Comparison of ENCODE assay signal across 8 cellular contexts in genomic region chr4:139734875-139735380, GRCh38.
DNase-seq lines count a peak whose midpoint lies in the region; ATAC-seq and TF ChIP-seq lines count a peak whose summit lies in the region.

No MANE protein-coding gene starts in this region.

- H3K36me3 Mint-ChIP-seq in IgD-negative memory B cell = no peaks in the 10 kb centered on the region
- peaks cover 0 to 2% (median 2%) of the 10 kb centered on the region in 3 donors for H3K36me3 Mint-ChIP-seq in naive thymus-derived CD8-positive, alpha-beta T cell

- CTCF ChIA-PET in Panc1 (lab: Charles Lee) = no interaction called here

- in situ Hi-C loops in Panc1 (cut with HindIII; ENCODE audit: low pct_unique_long_range_greater_than_20kb, low sequenced_read_pairs) = no loop called here

- peak overlapping the region in 2 of 3 donors; percentile 33 to 92 for H3K27ac Mint-ChIP-seq in IgD-negative memory B cell
- H3K27ac Mint-ChIP-seq in naive thymus-derived CD8-positive, alpha-beta T cell = peak overlapping the region in 1 of 10 donors; percentile 68

- DNase-seq in AG10803 (ENCODE audit: low read depth) = peak; percentile 86
- no peak for DNase-seq in Panc1 (ENCODE audit: low read depth, low spot score)
- peak; percentile 27 for DNase-seq in activated gamma-delta T cell treated with anti-CD3 and anti-CD28 coated beads, Interleukin-2, amount 50 U/mL, for 16 hours (ENCODE audit: low read depth)
- peak; percentile 63 for DNase-seq in fibroblast of villous mesenchyme (ENCODE audit: low read depth)
- peak; percentile 23 to 72 (median 46) for DNase-seq in naive thymus-derived CD8-positive, alpha-beta T cell
- peak; percentile 27 for DNase-seq in stimulated activated naive CD4-positive, alpha-beta T cell treated with Interleukin-2 at 50 U/mL for 16 hours (lab: John Stamatoyannopoulos, UW)

- BruUV-seq in Panc1 (replicated peaks; lab: Mats Ljungman, UMichigan) = no TSS peak

- H3K4me1 Mint-ChIP-seq in IgD-negative memory B cell = peaks cover 5 to 10% (median 5%) of the 10 kb centered on the region in 3 donors
- H3K4me1 Mint-ChIP-seq in naive thymus-derived CD8-positive, alpha-beta T cell = peaks cover 6 to 23% (median 18%) of the 10 kb centered on the region in 4 donors

- H3K4me1 ChIP-seq in Panc1 (ENCODE audit: control insufficient read depth, insufficient read depth, low read length) = peaks cover 3% of the 10 kb centered on the region

- POLR2A ChIA-PET in Panc1 (lab: Charles Lee) = no interaction called here
- POLR2A ChIA-PET in naive thymus-derived CD8-positive, alpha-beta T cell (lab: Charles Lee) = interaction anchor here (1.1 kb wide), 1 partner anchor 11 kb away, joined by 4 read pairs; no protein-coding TSS in a partner anchor

- H3K4me3 ChIP-seq in AG10803 (ENCODE audit: low read length) (peak overlapping the region; percentile 62), Panc1 (ENCODE audit: low read depth in 2 of 2, low read length in 2 of 2) (peak overlapping the region; percentile 31 to 48), fibroblast of villous mesenchyme (ENCODE audit: low read depth, low read length) (peak overlapping the region; percentile 53)

- intact Hi-C loops in Panc1 (cut with micrococcal nuclease; ENCODE audit: unreplicated experiment) = loop anchor here (10.0 kb wide), 3 partner anchors 280 to 530 kb away; partner anchors contain the start of gene MAML3

- H3K36me3 ChIP-seq in Panc1 (ENCODE audit: control insufficient read depth, insufficient read depth, low read length) = no peaks in the 10 kb centered on the region

- no peaks in the 10 kb centered on the region for H3K9me3 Mint-ChIP-seq in IgD-negative memory B cell
- H3K9me3 Mint-ChIP-seq in naive thymus-derived CD8-positive, alpha-beta T cell = no peaks in the 10 kb centered on the region

- peaks cover 45% of the 10 kb centered on the region for H3K27me3 Mint-ChIP-seq in IgD-negative memory B cell
- H3K27me3 Mint-ChIP-seq in naive thymus-derived CD8-positive, alpha-beta T cell = peaks cover 14 to 36% (median 23%) of the 10 kb centered on the region in 5 donors

- peak overlapping the region; percentile 69 for H3K27ac ChIP-seq in Panc1 (ENCODE audit: low read length)

- H3K27me3 ChIP-seq in Panc1 (ENCODE audit: control insufficient read depth, insufficient read depth, low read length) = no peaks in the 10 kb centered on the region

- H3K9me3 ChIP-seq in Panc1 (ENCODE audit: control insufficient read depth, insufficient read depth, low read depth, low read length) = no peaks in the 10 kb centered on the region

- peak overlapping the region; percentile 28 to 87 (median 72) for H3K4me3 Mint-ChIP-seq in IgD-negative memory B cell
- peak overlapping the region; percentile 61 to 85 (median 79) for H3K4me3 Mint-ChIP-seq in naive thymus-derived CD8-positive, alpha-beta T cell

- TF ChIP-seq CTCF in AG10803 (conservative IDR thresholded peaks at IDR 0.05; ENCODE audit: low read length) (peak; percentile 59), Panc1 (IDR thresholded peaks at IDR 0.05) (peak; percentile 83), fibroblast of villous mesenchyme (IDR thresholded peaks at IDR 0.05; ENCODE audit: insufficient read depth, low read depth, low read length) (peak; percentile 54)

- peak; percentile 67 for ATAC-seq in GM19395 (IDR thresholded peaks at IDR 0.05; ENCODE audit: unreplicated experiment)
- peak; percentile 97 for ATAC-seq in Panc1
- peak; percentile 82 to 85 for ATAC-seq in naive thymus-derived CD8-positive, alpha-beta T cell
